In the genomic region with DNA sequence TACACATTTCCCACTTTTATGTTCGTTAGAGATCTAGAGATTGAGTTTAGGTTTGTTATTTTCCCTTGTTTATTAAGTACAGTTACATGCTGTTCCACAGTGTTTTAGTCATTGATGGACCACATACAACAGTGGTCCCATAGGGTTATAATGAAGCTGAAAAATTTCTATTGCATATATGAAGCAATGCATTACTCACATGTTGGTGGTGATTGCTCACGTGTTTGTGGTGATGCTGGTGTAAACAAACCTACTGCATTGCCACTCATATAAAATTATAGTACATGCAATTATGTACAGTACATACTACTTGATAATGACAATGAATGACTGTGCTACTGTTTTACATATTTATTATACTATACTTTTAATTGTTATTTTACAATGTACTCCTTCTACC, we compare ENCODE assay signal across 1 cellular context.
TF ChIP-seq lines count a peak whose summit lies in the region.

No MANE protein-coding gene starts in this region.

TF ChIP-seq in HepG2, 621 proteins besides CTCF, POLR2A, EP300 and RAD21:
- TF ChIP-seq, protein P1, sequence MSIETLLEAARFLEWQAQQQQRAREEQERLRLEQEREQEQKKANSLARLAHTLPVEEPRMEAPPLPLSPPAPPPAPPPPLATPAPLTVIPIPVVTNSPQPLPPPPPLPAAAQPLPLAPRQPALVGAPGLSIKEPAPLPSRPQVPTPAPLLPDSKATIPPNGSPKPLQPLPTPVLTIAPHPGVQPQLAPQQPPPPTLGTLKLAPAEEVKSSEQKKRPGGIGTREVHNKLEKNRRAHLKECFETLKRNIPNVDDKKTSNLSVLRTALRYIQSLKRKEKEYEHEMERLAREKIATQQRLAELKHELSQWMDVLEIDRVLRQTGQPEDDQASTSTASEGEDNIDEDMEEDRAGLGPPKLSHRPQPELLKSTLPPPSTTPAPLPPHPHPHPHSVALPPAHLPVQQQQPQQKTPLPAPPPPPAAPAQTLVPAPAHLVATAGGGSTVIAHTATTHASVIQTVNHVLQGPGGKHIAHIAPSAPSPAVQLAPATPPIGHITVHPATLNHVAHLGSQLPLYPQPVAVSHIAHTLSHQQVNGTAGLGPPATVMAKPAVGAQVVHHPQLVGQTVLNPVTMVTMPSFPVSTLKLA (IDR thresholded peaks at IDR 0.05), result peak; percentile 96
- no peak for TF ChIP-seq ZNF883 (CRISPR knock-in tag; IDR thresholded peaks at IDR 0.05; ENCODE audit: not compliant biosample characterization)
